Comparison of ENCODE assay signal across 19 cellular contexts in genomic region chr7:121397832-121398231, GRCh38. TPM values are rescaled to one million over a fixed set of nuclear protein-coding genes. Genes with fewer than 3 reads are reported as not detected.
DNase-seq lines count a peak whose midpoint lies in the region; ATAC-seq and TF ChIP-seq lines count a peak whose summit lies in the region.
"Had no signal": no experiment of that assay in that cellular context is flagged by ENCODE, and none has a peak within 500 bp of the region (broad histone marks: within the 10 kb centered on the region; RNA-seq: fewer than 3 reads in every experiment).

No MANE protein-coding gene starts in this region.

- no peak overlapping the region for H2BK120ac ChIP-seq in trophoblast cell (ENCODE audit: insufficient read depth, low read length, poor library complexity)

- H3K27ac Mint-ChIP-seq in stimulated activated memory B cell treated with anti-CD40 and anti-IgM and Interleukin-4, amounts not matched to agents 10 μg/mL and 1 μg/mL and 100 μg/mL, for 72 hours: no peak overlapping the region
- H3K27ac Mint-ChIP-seq: activated CD8-positive, alpha-beta memory T cell treated with anti-CD3 and anti-CD28 coated beads, Interleukin-2, amount 10 ng/mL, durations not matched to agents 7 days and 5 days; activated naive CD8-positive, alpha-beta T cell treated with anti-CD3 and anti-CD28 coated beads, Interleukin-2, amount 10 ng/mL, durations not matched to agents 7 days and 5 days; activated T-helper 17 cell treated with anti-CD3 and anti-CD28 coated beads, Interleukin-2, amount 50 U/mL, for 72 hours; memory B cell; progenitor cell of endocrine pancreas; T-cell had no signal

- peaks cover 3% of the 10 kb centered on the region for H3K36me3 Mint-ChIP-seq in stimulated activated memory B cell treated with anti-CD40 and anti-IgM and Interleukin-4, amounts not matched to agents 10 μg/mL and 1 μg/mL and 100 μg/mL, for 72 hours

- H3K4me3 Mint-ChIP-seq in stimulated activated memory B cell treated with anti-CD40 and anti-IgM and Interleukin-4, amounts not matched to agents 10 μg/mL and 1 μg/mL and 100 μg/mL, for 72 hours: no peak overlapping the region

- no peak overlapping the region for H3K23ac ChIP-seq in trophoblast cell (ENCODE audit: low read length)

- no peak overlapping the region for H4K91ac ChIP-seq in trophoblast cell (ENCODE audit: low read depth, low read length)

- H3K36me3 ChIP-seq in duodenal mucosa (ENCODE audit: control insufficient read depth in 1 of 2, insufficient read depth in 2 of 2, low read length in 2 of 2) (no peaks in the 10 kb centered on the region), right lobe of liver (no peaks in the 10 kb centered on the region), trophoblast cell (ENCODE audit: control insufficient read depth in 1 of 2, insufficient read depth in 2 of 2, low read length in 2 of 2) (peaks cover 0 to 2% of the 10 kb centered on the region in 2 experiments), ovary (no peaks in the 10 kb centered on the region)

- H3K18ac ChIP-seq in trophoblast cell (ENCODE audit: low read length): no peak overlapping the region

- TF ChIP-seq CTCF in 22Rv1 (IDR thresholded peaks at IDR 0.05) (no peak), right lobe of liver (IDR thresholded peaks at IDR 0.05) (no peak), ovary (IDR thresholded peaks at IDR 0.05) (no peak)

- H3K14ac ChIP-seq in trophoblast cell (ENCODE audit: low read length): no peak overlapping the region

- TF ChIP-seq POLR2A in right lobe of liver (IDR thresholded peaks at IDR 0.05): no peak
- no peak for TF ChIP-seq POLR2A in ovary (IDR thresholded peaks at IDR 0.05)

- intact Hi-C loops in right lobe of liver (cut with DNase I) (no loop called here), ovary (cut with DNase I) (no loop called here)

- H2AFZ ChIP-seq in trophoblast cell (ENCODE audit: insufficient read depth, low read length, poor library complexity): no peak overlapping the region

- no peak overlapping the region for H4K8ac ChIP-seq in trophoblast cell (ENCODE audit: low read depth, low read length)

- no peaks in the 10 kb centered on the region for H3K9me3 Mint-ChIP-seq in stimulated activated memory B cell treated with anti-CD40 and anti-IgM and Interleukin-4, amounts not matched to agents 10 μg/mL and 1 μg/mL and 100 μg/mL, for 72 hours
- H3K9me3 Mint-ChIP-seq: activated CD4-positive, alpha-beta T cell treated with anti-CD3 and anti-CD28 coated beads, Interleukin-2, amount 10 ng/mL, durations not matched to agents 24 days and 14 days; activated naive CD8-positive, alpha-beta T cell treated with anti-CD3 and anti-CD28 coated beads, Interleukin-2, amount 10 ng/mL, durations not matched to agents 7 days and 5 days; activated T-helper 17 cell treated with anti-CD3 and anti-CD28 coated beads, Interleukin-2, amount 50 U/mL, for 72 hours; immature natural killer cell; T-cell had no signal

- no peaks in the 10 kb centered on the region for H3K9me3 ChIP-seq in duodenal mucosa (ENCODE audit: control insufficient read depth in 1 of 2, low read length in 2 of 2)
- no peaks in the 10 kb centered on the region for H3K9me3 ChIP-seq in right lobe of liver
- H3K9me3 ChIP-seq in trophoblast cell (ENCODE audit: insufficient read depth, low read depth, low read length): no peaks in the 10 kb centered on the region
- H3K9me3 ChIP-seq in ovary: no peaks in the 10 kb centered on the region

- no peak for TF ChIP-seq EP300 in ovary (IDR thresholded peaks at IDR 0.05)

- peaks cover 8% of the 10 kb centered on the region for H3K79me1 ChIP-seq in trophoblast cell (ENCODE audit: low read length)

- in situ Hi-C loops in KBM-7 (cut with MboI; ENCODE audit: low pct_unique_long_range_greater_than_20kb, low sequenced_read_pairs): no loop called here

- H3K27me3 Mint-ChIP-seq in stimulated activated memory B cell treated with anti-CD40 and anti-IgM and Interleukin-4, amounts not matched to agents 10 μg/mL and 1 μg/mL and 100 μg/mL, for 72 hours: no peaks in the 10 kb centered on the region
- H3K27me3 Mint-ChIP-seq: activated CD4-positive, alpha-beta T cell treated with anti-CD3 and anti-CD28 coated beads, Interleukin-2, amount 10 ng/mL, durations not matched to agents 24 days and 14 days; activated CD8-positive, alpha-beta memory T cell treated with anti-CD3 and anti-CD28 coated beads, Interleukin-2, amount 10 ng/mL, durations not matched to agents 7 days and 5 days; activated naive CD8-positive, alpha-beta T cell treated with anti-CD3 and anti-CD28 coated beads, Interleukin-2, amount 10 ng/mL, durations not matched to agents 7 days and 5 days; activated T-helper 17 cell treated with anti-CD3 and anti-CD28 coated beads, Interleukin-2, amount 50 U/mL, for 72 hours; memory B cell; progenitor cell of endocrine pancreas; T-cell had no signal

- peak; percentile 61 for DNase-seq in LoVo (ENCODE audit: low spot score)
- no peak for DNase-seq in right lobe of liver
- no peak for DNase-seq in KBM-7
- DNase-seq in trophoblast cell: no peak
- DNase-seq in ovary: no peak
- DNase-seq: activated CD4-positive, alpha-beta T cell treated with anti-CD3 and anti-CD28 coated beads, Interleukin-2, amount 10 ng/mL, durations not matched to agents 24 days and 14 days; activated CD8-positive, alpha-beta memory T cell treated with anti-CD3 and anti-CD28 coated beads, Interleukin-2, amount 10 ng/mL, durations not matched to agents 7 days and 5 days; activated naive CD8-positive, alpha-beta T cell treated with anti-CD3 and anti-CD28 coated beads, Interleukin-2, amount 10 ng/mL, durations not matched to agents 7 days and 5 days; immature natural killer cell; Right ventricle myocardium superior; stimulated activated CD4-positive, alpha-beta T cell treated with anti-CD3 and anti-CD28 coated beads, Interleukin-4, amount 100 ng/mL, for 4 hours; T-cell had no signal

- H3K9ac ChIP-seq in duodenal mucosa (ENCODE audit: low read depth in 1 of 2, low read length in 2 of 2) (no peak overlapping the region), trophoblast cell (ENCODE audit: low read length) (no peak overlapping the region)
- H3K9ac ChIP-seq: BLaER1 treated with 17β-estradiol and CSF1 and Interleukin-3, amounts not matched to agents 10 nM and 100 nM had no signal

- H3K27ac ChIP-seq in 22Rv1 (peak overlapping the region; percentile 67), duodenal mucosa (ENCODE audit: low read depth, low read length) (peak overlapping the region; percentile 5), right lobe of liver (peak overlapping the region; percentile 10 to 46 (median 16)), trophoblast cell (ENCODE audit: low read depth, low read length) (no peak overlapping the region), ovary (no peak overlapping the region)
- H3K27ac ChIP-seq: BLaER1 treated with 17β-estradiol and CSF1 and Interleukin-3, amounts not matched to agents 10 nM and 100 nM had no signal

- peak; percentile 28 to 63 (median 40) for ATAC-seq in right lobe of liver
- no peak for ATAC-seq in stimulated activated memory B cell treated with anti-CD40 and anti-IgM and Interleukin-4, amounts not matched to agents 10 μg/mL and 1 μg/mL and 100 μg/mL, for 72 hours
- ATAC-seq: activated CD8-positive, alpha-beta memory T cell treated with anti-CD3 and anti-CD28 coated beads, Interleukin-2, amount 10 ng/mL, durations not matched to agents 7 days and 5 days; activated T-helper 17 cell treated with anti-CD3 and anti-CD28 coated beads, Interleukin-2, amount 50 U/mL, for 72 hours; T-cell had no signal

- peaks cover 6% of the 10 kb centered on the region for H3K79me2 ChIP-seq in trophoblast cell (ENCODE audit: control insufficient read depth, insufficient read depth, low read length, poor library complexity)

- no peak overlapping the region for H2AK5ac ChIP-seq in trophoblast cell (ENCODE audit: low read length)

- H2BK5ac ChIP-seq in trophoblast cell (ENCODE audit: low read depth, low read length, poor library complexity): no peak overlapping the region

- no peak overlapping the region for H3K4ac ChIP-seq in trophoblast cell (ENCODE audit: low read depth, low read length)

- H3K4me1 Mint-ChIP-seq in stimulated activated memory B cell treated with anti-CD40 and anti-IgM and Interleukin-4, amounts not matched to agents 10 μg/mL and 1 μg/mL and 100 μg/mL, for 72 hours: peaks cover 11% of the 10 kb centered on the region
- H3K4me1 Mint-ChIP-seq: activated T-helper 17 cell treated with anti-CD3 and anti-CD28 coated beads, Interleukin-2, amount 50 U/mL, for 72 hours had no signal

- no peak overlapping the region for H2BK12ac ChIP-seq in trophoblast cell (ENCODE audit: low read length)

- H3K4me1 ChIP-seq in duodenal mucosa (ENCODE audit: control insufficient read depth in 1 of 2, insufficient read depth in 2 of 2, low read length in 2 of 2) (peaks cover 18 to 22% of the 10 kb centered on the region in 2 donors), right lobe of liver (peaks cover 0 to 17% (median 10%) of the 10 kb centered on the region in 4 donors), trophoblast cell (ENCODE audit: control insufficient read depth in 1 of 2, insufficient read depth in 2 of 2, low read length in 2 of 2) (peaks cover 0 to 2% of the 10 kb centered on the region in 2 experiments), ovary (ENCODE audit: insufficient read depth) (peaks cover 3% of the 10 kb centered on the region)

- no peaks in the 10 kb centered on the region for H3K27me3 ChIP-seq in duodenal mucosa (ENCODE audit: control insufficient read depth in 1 of 2, insufficient read depth in 2 of 2, low read length in 2 of 2)
- no peaks in the 10 kb centered on the region for H3K27me3 ChIP-seq in right lobe of liver
- H3K27me3 ChIP-seq in trophoblast cell (ENCODE audit: insufficient read depth, low read length): no peaks in the 10 kb centered on the region
- H3K27me3 ChIP-seq in ovary: no peaks in the 10 kb centered on the region
- H3K27me3 ChIP-seq: BLaER1 treated with 17β-estradiol and CSF1 and Interleukin-3, amounts not matched to agents 10 nM and 100 nM had no signal

- H4K12ac ChIP-seq in trophoblast cell (ENCODE audit: low read depth, low read length): no peak overlapping the region

- no peak overlapping the region for H3K4me2 ChIP-seq in trophoblast cell (ENCODE audit: low read length)

- H3K4me3 ChIP-seq in duodenal mucosa (ENCODE audit: low read depth in 1 of 2, low read length in 2 of 2) (no peak overlapping the region), right lobe of liver (peak overlapping the region; percentile 30 to 42 (median 34)), trophoblast cell (ENCODE audit: low read depth, low read length) (no peak overlapping the region), ovary (no peak overlapping the region)
- H3K4me3 ChIP-seq: BLaER1 treated with 17β-estradiol and CSF1 and Interleukin-3, amounts not matched to agents 10 nM and 100 nM had no signal

- WGBS in right lobe of liver (ENCODE audit: insufficient coverage, low coverage, low lambda C conversion rate, missing lambda C conversion rate): 17% methylated on average over 2 of the region's 2 CpGs
- no CpG with 5 or more reads among the region's 2 CpGs for WGBS in trophoblast cell (ENCODE audit: extremely low coverage, insufficient coverage, insufficient read length)
- WGBS in ovary, 3 donors: 78 to 81% (median 79%) methylated on average over 2 of the region's 2 CpGs

RNA-seq across cellular contexts. Expression of gene FAM3C, which starts 1.7 kb away (rescaled TPM):
- total RNA-seq in right lobe of liver: 10 to 100 TPM; 13.6 to 41.3 (median 31.8) TPM
- polyA plus RNA-seq in trophoblast cell (2013): 61.0 and 61.4 TPM in 2 replicates
- 10 to 100 TPM; 35.9 to 57.2 (median 48.5) TPM for total RNA-seq in ovary
- 10 to 100 TPM; 31.8 to 88.9 TPM for polyA plus RNA-seq in ovary

Comparison
In these comparisons a context has a peak if more than half of its experiments do, and no peak if none do; other contexts are left out.
1. H3K27ac ChIP-seq: peak in 22Rv1 (single experiment), duodenal mucosa (single experiment) and right lobe of liver (3 of 3); none in trophoblast cell (single experiment) and ovary (0 of 2).
2. H3K4me3 ChIP-seq: peak in right lobe of liver (3 of 3); none in duodenal mucosa (0 of 2), trophoblast cell (single experiment) and ovary (single experiment).